ENCODE assay signal across 15 cellular contexts in the genomic region with DNA sequence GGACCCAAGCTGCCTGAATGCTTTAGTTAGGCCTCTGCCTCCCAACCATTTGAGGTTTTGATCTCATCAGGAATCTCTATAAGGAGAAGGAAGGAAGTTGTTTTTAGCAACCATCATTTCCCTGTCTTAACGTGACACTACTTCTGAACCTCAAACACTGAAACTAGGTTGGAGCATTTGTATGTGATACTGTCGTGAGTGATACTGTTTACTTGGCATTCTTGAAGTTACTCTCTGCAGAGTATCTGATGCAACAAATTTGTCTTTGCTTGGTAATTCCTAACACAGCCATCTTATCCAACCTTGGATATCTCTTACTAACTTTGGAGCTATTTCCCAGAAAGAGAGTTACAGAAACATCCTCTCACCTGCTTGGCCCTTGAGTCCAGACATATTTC. TPM values are rescaled to one million over a fixed set of nuclear protein-coding genes. Genes with fewer than 3 reads are reported as not detected.
A peak's percentile ranks its signal among the peaks of the same experiment; 100 is the strongest.
DNase-seq lines count a peak whose midpoint lies in the region; ATAC-seq, FAIRE-seq and TF ChIP-seq lines count a peak whose summit lies in the region.
"Had no signal": no experiment of that assay in that cellular context is flagged by ENCODE, and none has a peak within 500 bp of the region (broad histone marks: within the 10 kb centered on the region; RNA-seq: fewer than 3 reads in every experiment).

No MANE protein-coding gene starts in this region.

- TF ChIP-seq CTCF in astrocyte (IDR thresholded peaks at IDR 0.05; ENCODE audit: insufficient read depth, low read depth, low read length) (no peak), spleen (IDR thresholded peaks at IDR 0.05 in 8 of 11, conservative IDR thresholded peaks at IDR 0.05 in 3 of 11) (no peak)

- peaks cover 5% of the 10 kb centered on the region for H3K9me3 Mint-ChIP-seq in T-helper 1 cell treated with Interleukin-12 subunit alpha and Interleukin-12 subunit beta and Interleukin-4 antibody, amounts not matched to agents 30 μg/mL and 1 μg/mL, for 36 hours
- H3K9me3 Mint-ChIP-seq in astrocyte (ENCODE audit: unreplicated experiment) = peaks cover 1% of the 10 kb centered on the region

- H3K36me3 ChIP-seq in astrocyte (ENCODE audit: insufficient read depth, low read length) = peaks cover 4% of the 10 kb centered on the region
- peaks cover 40% of the 10 kb centered on the region for H3K36me3 ChIP-seq in iPS-20b (ENCODE audit: insufficient read depth, low read depth, low read length)
- H3K36me3 ChIP-seq in spleen = peaks cover 0 to 32% (median 5%) of the 10 kb centered on the region in 6 donors
- H3K36me3 ChIP-seq in HAP-1 (replicated peaks) = peaks cover 22% of the 10 kb centered on the region

- H3K9me3 ChIP-seq in astrocyte (ENCODE audit: insufficient read depth, low read depth, low read length) (no peaks in the 10 kb centered on the region), iPS-20b (ENCODE audit: insufficient read depth, low read depth, low read length) (0 out of 2 replicates have a peak, but pooled peaks cover under 1% of the 10 kb centered on the region), spleen (peaks cover 0 to 3% (median under 1%) of the 10 kb centered on the region in 8 donors), HAP-1 (0 out of 2 replicates have a peak, but pooled peaks cover under 1% of the 10 kb centered on the region)

- H3K4me1 Mint-ChIP-seq in T-helper 1 cell treated with Interleukin-12 subunit alpha and Interleukin-12 subunit beta and Interleukin-4 antibody, amounts not matched to agents 30 μg/mL and 1 μg/mL, for 36 hours (ENCODE audit: low read depth) = peaks cover 36% of the 10 kb centered on the region
- peaks cover 32% of the 10 kb centered on the region for H3K4me1 Mint-ChIP-seq in astrocyte (ENCODE audit: low read depth, unreplicated experiment)

- FAIRE-seq in astrocyte (lab: Jason Lieb, UNC) = no peak
- FAIRE-seq: A204.1, GM12891 had no signal

- H3K4me3 Mint-ChIP-seq in T-helper 1 cell treated with Interleukin-12 subunit alpha and Interleukin-12 subunit beta and Interleukin-4 antibody, amounts not matched to agents 30 μg/mL and 1 μg/mL, for 36 hours = no peak overlapping the region
- H3K4me3 Mint-ChIP-seq in astrocyte (ENCODE audit: unreplicated experiment) = no peak overlapping the region
- H3K4me3 Mint-ChIP-seq: activated naive CD4-positive, alpha-beta T cell treated with anti-CD3 and anti-CD28 coated beads, Interleukin-2, amount 10 ng/mL, durations not matched to agents 7 days and 5 days had no signal

- peaks cover 60% of the 10 kb centered on the region for H3K79me2 ChIP-seq in astrocyte (ENCODE audit: insufficient read depth, low read length)

- 38 to 68% (median 47%) methylated on average over 2 of the region's 2 CpGs for WGBS in spleen, 5 donors

- H3K27me3 Mint-ChIP-seq in T-helper 1 cell treated with Interleukin-12 subunit alpha and Interleukin-12 subunit beta and Interleukin-4 antibody, amounts not matched to agents 30 μg/mL and 1 μg/mL, for 36 hours (ENCODE audit: low read depth) = no peaks in the 10 kb centered on the region
- H3K27me3 Mint-ChIP-seq in astrocyte (ENCODE audit: low read depth, unreplicated experiment) = no peaks in the 10 kb centered on the region
- H3K27me3 Mint-ChIP-seq: activated naive CD4-positive, alpha-beta T cell treated with anti-CD3 and anti-CD28 coated beads, Interleukin-2, amount 10 ng/mL, durations not matched to agents 7 days and 5 days had no signal

- TF ChIP-seq POLR2A in spleen (IDR thresholded peaks at IDR 0.05) = no peak

- no peak for ATAC-seq in GM21381 (IDR thresholded peaks at IDR 0.05; ENCODE audit: unreplicated experiment)
- ATAC-seq: Right ventricle myocardium inferior had no signal

- H3K27ac ChIP-seq in astrocyte (ENCODE audit: low read depth, low read length) (peak overlapping the region; percentile 81), iPS-20b (ENCODE audit: low read length) (peak overlapping the region; percentile 10), spleen (peak overlapping the region in 6 of 8 donors; percentile 22 to 88 (median 66))

- H3K4me2 ChIP-seq in astrocyte (ENCODE audit: low read length) = no peak overlapping the region

- in situ Hi-C loops in HAP-1 (cut with MboI; ENCODE audit: low sequenced_read_pairs) = no loop called here

- no peak overlapping the region for H2AFZ ChIP-seq in astrocyte (ENCODE audit: low read depth, low read length)

- H4K20me1 ChIP-seq in astrocyte (ENCODE audit: insufficient read depth, low read length) = peaks cover 10% of the 10 kb centered on the region

- H3K9ac ChIP-seq in astrocyte (ENCODE audit: low read length) (no peak overlapping the region), iPS-20b (ENCODE audit: low read depth, low read length) (0 out of 2 replicates have a peak overlapping the region, but pooled peaks have one; percentile 21)

- no peaks in the 10 kb centered on the region for H3K27me3 ChIP-seq in astrocyte (ENCODE audit: insufficient read depth, low read length)
- no peaks in the 10 kb centered on the region for H3K27me3 ChIP-seq in iPS-20b (ENCODE audit: insufficient read depth, low read length)
- H3K27me3 ChIP-seq in spleen (replicated peaks in 1 of 7) = no peaks in the 10 kb centered on the region
- no peaks in the 10 kb centered on the region for H3K27me3 ChIP-seq in HAP-1 (ENCODE audit: low read depth)

- intact Hi-C loops in spleen (cut with DNase I; ENCODE audit: low total_unique reads) = no loop called here

- H3K4me3 ChIP-seq in astrocyte (ENCODE audit: insufficient read depth, low read depth, low read length) (no peak overlapping the region), iPS-20b (ENCODE audit: low read length) (no peak overlapping the region), spleen (peak overlapping the region in 1 of 8 donors; percentile 27), HAP-1 (no peak overlapping the region)

- H3K36me3 Mint-ChIP-seq in T-helper 1 cell treated with Interleukin-12 subunit alpha and Interleukin-12 subunit beta and Interleukin-4 antibody, amounts not matched to agents 30 μg/mL and 1 μg/mL, for 36 hours (ENCODE audit: low read depth) = peaks cover 13% of the 10 kb centered on the region
- H3K36me3 Mint-ChIP-seq in astrocyte (ENCODE audit: low read depth, unreplicated experiment) = peaks cover 9% of the 10 kb centered on the region

- H3K27ac Mint-ChIP-seq in T-helper 1 cell treated with Interleukin-12 subunit alpha and Interleukin-12 subunit beta and Interleukin-4 antibody, amounts not matched to agents 30 μg/mL and 1 μg/mL, for 36 hours = peak overlapping the region; percentile 77
- peak overlapping the region; percentile 95 for H3K27ac Mint-ChIP-seq in astrocyte (ENCODE audit: unreplicated experiment)
- H3K27ac Mint-ChIP-seq: activated naive CD4-positive, alpha-beta T cell treated with anti-CD3 and anti-CD28 coated beads, Interleukin-2, amount 10 ng/mL, durations not matched to agents 7 days and 5 days had no signal

- DNase-seq in T-helper 1 cell (no peak), astrocyte (ENCODE audit: low read depth) (no peak), spleen (no peak), dedifferentiated amniotic fluid mesenchymal stem cell (ENCODE audit: extremely low spot score) (no peak), HAP-1 (ENCODE audit: low spot score in 2 of 2) (no peak)
- DNase-seq: activated naive CD4-positive, alpha-beta T cell treated with anti-CD3 and anti-CD28 coated beads, Interleukin-2, amount 10 ng/mL, durations not matched to agents 7 days and 5 days; DMS153; effector memory CD4-positive, alpha-beta T cell; stimulated activated naive CD4-positive, alpha-beta T cell treated with Interleukin-2 at 50 U/mL for 16 hours had no signal

- H3K4me1 ChIP-seq in astrocyte (ENCODE audit: insufficient read depth, low read length) (peaks cover 30% of the 10 kb centered on the region), iPS-20b (ENCODE audit: insufficient read depth, low read length) (peaks cover 25% of the 10 kb centered on the region), spleen (peaks cover 0 to 52% (median 24%) of the 10 kb centered on the region in 6 donors), HAP-1 (peaks cover 16% of the 10 kb centered on the region)

RNA-seq across cellular contexts. Expression of gene TTLL4, which starts 22.1 kb away (rescaled TPM):
- total RNA-seq in astrocyte (27.4 and 33.8 TPM in 2 replicates), spleen (10 to 100 TPM; 14.5 to 40.5 (median 28.6) TPM)
- 10 to 100 TPM in 2 of 3 donors, 1 to 10 TPM in 1; 6.2 to 13.7 (median 12.0) TPM for polyA plus RNA-seq in spleen

RNA-seq across cellular contexts. Expression of gene CYP27A1, which starts 49.2 kb away (rescaled TPM):
- total RNA-seq in astrocyte = 3.9 and 4.3 TPM in 2 replicates
- total RNA-seq in spleen = 10 to 100 TPM; 11.6 to 24.9 (median 17.2) TPM
- polyA plus RNA-seq in spleen = 10 to 100 TPM in 2 of 3 donors, 1 to 10 TPM in 1; 8.7 to 65.5 (median 13.2) TPM

Comparison
In these comparisons a context has a peak if more than half of its experiments do, and no peak if none do; other contexts are left out.
1. H3K27ac ChIP-seq: peak in every context shown above with its lines; median percentile 81 in astrocyte; 66 in spleen; 10 in iPS-20b.